Comparison of ENCODE assay signal across 17 cellular contexts in the genomic region with DNA sequence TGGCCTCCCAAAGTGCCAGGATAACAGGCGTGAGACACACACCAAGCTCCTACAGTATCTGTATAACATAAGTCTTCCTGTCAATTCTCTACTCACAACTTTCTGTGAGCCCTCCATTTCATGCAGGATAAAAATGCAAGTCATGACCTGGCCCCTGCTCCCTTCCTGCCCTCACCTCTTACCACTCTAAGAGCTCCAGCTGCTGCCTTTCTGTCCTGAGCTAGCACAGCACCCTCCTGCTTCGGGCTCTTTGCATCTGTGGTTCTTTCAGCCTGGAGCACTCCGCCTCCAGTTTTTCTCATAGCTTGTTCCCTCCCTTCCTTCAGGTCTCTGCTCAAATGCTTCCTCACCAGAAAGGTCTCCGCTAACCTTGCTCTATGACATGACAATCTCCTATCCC. TPM values are rescaled to one million over a fixed set of nuclear protein-coding genes. Genes with fewer than 3 reads are reported as not detected.
A peak's percentile ranks its signal among the peaks of the same experiment; 100 is the strongest.
DNase-seq lines count a peak whose midpoint lies in the region; ATAC-seq and TF ChIP-seq lines count a peak whose summit lies in the region.
"Had no signal": no experiment of that assay in that cellular context is flagged by ENCODE, and none has a peak within 500 bp of the region (broad histone marks: within the 10 kb centered on the region; RNA-seq: fewer than 3 reads in every experiment).

No MANE protein-coding gene starts in this region.

- no peak overlapping the region for H3K4me2 ChIP-seq in neural progenitor cell

- H3K4me3 ChIP-seq in neural progenitor cell, result no peak overlapping the region
- H3K4me3 ChIP-seq: uterus had no signal

- H3K36me3 ChIP-seq in neural progenitor cell, result no peaks in the 10 kb centered on the region
- H3K36me3 ChIP-seq: uterus had no signal

- no peaks in the 10 kb centered on the region for H3K9me3 ChIP-seq in neural progenitor cell (ENCODE audit: low read depth)
- H3K9me3 ChIP-seq: uterus had no signal

- H3K36me3 Mint-ChIP-seq in activated T-cell treated with anti-CD3 and anti-CD28 coated beads, Interleukin-2, amount 50 U/mL, for 72 hours (ENCODE audit: insufficient read depth in 2 of 2), result peaks cover 4 to 5% of the 10 kb centered on the region in 2 donors
- H3K36me3 Mint-ChIP-seq in activated T-helper 2 cell treated with anti-CD3 and anti-CD28 coated beads, Interferon-gamma antibody, Interleukin-2, Interleukin-4, amounts not matched to agents 10 μg/mL and 5 μg/mL and 100 μg/mL, durations not matched to agents 14 hours and 24 hours and 36 hours (ENCODE audit: low read depth), result peaks cover 64% of the 10 kb centered on the region
- H3K36me3 Mint-ChIP-seq in neural progenitor cell, result peaks cover 13% of the 10 kb centered on the region

- peak overlapping the region; percentile 62 for H3K27ac Mint-ChIP-seq in activated T-cell treated with anti-CD3 and anti-CD28 coated beads, Interleukin-2, amount 50 U/mL, for 72 hours
- H3K27ac Mint-ChIP-seq in activated T-helper 2 cell treated with anti-CD3 and anti-CD28 coated beads, Interferon-gamma antibody, Interleukin-2, Interleukin-4, amounts not matched to agents 10 μg/mL and 5 μg/mL and 100 μg/mL, durations not matched to agents 14 hours and 24 hours and 36 hours, result peak overlapping the region; percentile 20
- H3K27ac Mint-ChIP-seq in neural progenitor cell, result peak overlapping the region; percentile 44
- H3K27ac Mint-ChIP-seq: mesothelial cell of epicardium had no signal

- H3K4me1 ChIP-seq in neural progenitor cell, result no peaks in the 10 kb centered on the region
- H3K4me1 ChIP-seq: uterus had no signal

- H3K27ac ChIP-seq in neural progenitor cell, result no peak overlapping the region
- H3K27ac ChIP-seq: foreskin keratinocyte, uterus had no signal

- no peaks in the 10 kb centered on the region for H3F3A ChIP-seq in neural progenitor cell (ENCODE audit: low read depth)

- no peaks in the 10 kb centered on the region for H3K9me3 Mint-ChIP-seq in activated T-cell treated with anti-CD3 and anti-CD28 coated beads, Interleukin-2, amount 50 U/mL, for 72 hours
- no peaks in the 10 kb centered on the region for H3K9me3 Mint-ChIP-seq in activated T-helper 2 cell treated with anti-CD3 and anti-CD28 coated beads, Interferon-gamma antibody, Interleukin-2, Interleukin-4, amounts not matched to agents 10 μg/mL and 5 μg/mL and 100 μg/mL, durations not matched to agents 14 hours and 24 hours and 36 hours
- H3K9me3 Mint-ChIP-seq in neural progenitor cell, result no peaks in the 10 kb centered on the region
- H3K9me3 Mint-ChIP-seq: mesothelial cell of epicardium had no signal

- no peaks in the 10 kb centered on the region for H3K27me3 ChIP-seq in neural progenitor cell
- H3K27me3 ChIP-seq: foreskin keratinocyte, uterus had no signal

- H3K27me3 Mint-ChIP-seq in activated T-cell treated with anti-CD3 and anti-CD28 coated beads, Interleukin-2, amount 50 U/mL, for 72 hours (ENCODE audit: low read depth), result no peaks in the 10 kb centered on the region
- H3K27me3 Mint-ChIP-seq in activated T-helper 2 cell treated with anti-CD3 and anti-CD28 coated beads, Interferon-gamma antibody, Interleukin-2, Interleukin-4, amounts not matched to agents 10 μg/mL and 5 μg/mL and 100 μg/mL, durations not matched to agents 14 hours and 24 hours and 36 hours (ENCODE audit: low read depth), result no peaks in the 10 kb centered on the region
- no peaks in the 10 kb centered on the region for H3K27me3 Mint-ChIP-seq in neural progenitor cell (ENCODE audit: insufficient read depth, low read depth)

- intact Hi-C loops in activated T-helper 2 cell treated with anti-CD3 and anti-CD28 coated beads, Interferon-gamma antibody, Interleukin-2, Interleukin-4, amounts not matched to agents 10 μg/mL and 5 μg/mL and 100 μg/mL, durations not matched to agents 14 hours and 24 hours and 36 hours (cut with micrococcal nuclease), result no loop called here

- no peaks in the 10 kb centered on the region for H3K79me2 ChIP-seq in neural progenitor cell (ENCODE audit: low read depth)

- no peaks in the 10 kb centered on the region for H4K20me1 ChIP-seq in neural progenitor cell (ENCODE audit: low read depth)

- TF ChIP-seq CTCF in neural progenitor cell (IDR thresholded peaks at IDR 0.05), result no peak

- H3K4me1 Mint-ChIP-seq in activated T-cell treated with anti-CD3 and anti-CD28 coated beads, Interleukin-2, amount 50 U/mL, for 72 hours (ENCODE audit: low read depth), result peaks cover 21% of the 10 kb centered on the region
- H3K4me1 Mint-ChIP-seq in activated T-helper 2 cell treated with anti-CD3 and anti-CD28 coated beads, Interferon-gamma antibody, Interleukin-2, Interleukin-4, amounts not matched to agents 10 μg/mL and 5 μg/mL and 100 μg/mL, durations not matched to agents 14 hours and 24 hours and 36 hours (ENCODE audit: low read depth), result peaks cover 10% of the 10 kb centered on the region
- no peaks in the 10 kb centered on the region for H3K4me1 Mint-ChIP-seq in neural progenitor cell
- H3K4me1 Mint-ChIP-seq: mesothelial cell of epicardium had no signal

- H3K4me3 Mint-ChIP-seq in activated T-cell treated with anti-CD3 and anti-CD28 coated beads, Interleukin-2, amount 50 U/mL, for 72 hours, result no peak overlapping the region
- H3K4me3 Mint-ChIP-seq in activated T-helper 2 cell treated with anti-CD3 and anti-CD28 coated beads, Interferon-gamma antibody, Interleukin-2, Interleukin-4, amounts not matched to agents 10 μg/mL and 5 μg/mL and 100 μg/mL, durations not matched to agents 14 hours and 24 hours and 36 hours (ENCODE audit: low read depth), result no peak overlapping the region
- H3K4me3 Mint-ChIP-seq in neural progenitor cell, result no peak overlapping the region
- H3K4me3 Mint-ChIP-seq: mesothelial cell of epicardium had no signal

- no peak for ATAC-seq in activated T-cell treated with anti-CD3 and anti-CD28 coated beads, Interleukin-2, amount 50 U/mL, for 72 hours (replicated peaks in 1 of 2)
- ATAC-seq in GM21447 (IDR thresholded peaks at IDR 0.05; ENCODE audit: unreplicated experiment), result no peak
- ATAC-seq: foreskin keratinocyte had no signal

- no peak for DNase-seq in activated T-cell treated with anti-CD3 and anti-CD28 coated beads, Interleukin-2, amount 50 U/mL, for 72 hours
- DNase-seq in activated T-cell treated with anti-CD3 and anti-CD28 coated beads for 4 hours, result no peak
- peak; percentile 48 for DNase-seq in GDM1 (lab: John Stamatoyannopoulos, UW)
- no peak for DNase-seq in activated T-helper 2 cell treated with anti-CD3 and anti-CD28 coated beads, Interferon-gamma antibody, Interleukin-2, Interleukin-4, amounts not matched to agents 10 μg/mL and 5 μg/mL and 100 μg/mL, durations not matched to agents 14 hours and 24 hours and 36 hours (ENCODE audit: low spot score)
- DNase-seq in neural progenitor cell (ENCODE audit: low spot score), result no peak
- DNase-seq in GOT3 (lab: John Stamatoyannopoulos, UW), result no peak
- DNase-seq in DMS114 treated with DMSO at 0.1 percent for 48 hours (lab: John Stamatoyannopoulos, UW; ENCODE audit: unreplicated experiment), result no peak
- DNase-seq: activated CD4-positive, alpha-beta T cell treated with anti-CD3 and anti-CD28 coated beads, Interleukin-2, amount 50 U/mL, for 1 hour; cortex of kidney; foreskin keratinocyte; NCI-H187 treated with DMSO at 0.1 percent for 48 hours; NCI-H345; NK-92 treated with Interleukin-12 subunit alpha and Interleukin-12 subunit beta, amount 100 ng/mL, for 24 hours; retina; uterus had no signal

- H2AFZ ChIP-seq in neural progenitor cell (replicated peaks), result no peak overlapping the region

- H3K9ac ChIP-seq in neural progenitor cell, result no peak overlapping the region

RNA-seq across cellular contexts. Expression of a gene that starts 23.7 kb away (rescaled TPM):
- total RNA-seq in activated T-cell treated with anti-CD3 and anti-CD28 coated beads, Interleukin-2, amount 50 U/mL, for 72 hours, result 10 to 100 TPM; 72.8 to 78.6 TPM
- total RNA-seq in activated T-helper 2 cell treated with anti-CD3 and anti-CD28 coated beads, Interferon-gamma antibody, Interleukin-2, Interleukin-4, amounts not matched to agents 10 μg/mL and 5 μg/mL and 100 μg/mL, durations not matched to agents 14 hours and 24 hours and 36 hours, result 52.3 and 52.4 TPM in 2 replicates
- total RNA-seq in neural progenitor cell (ENCODE audit: low replicate concordance), result 73.0 and 96.4 TPM in 2 replicates

RNA-seq across cellular contexts. Expression of a gene that starts 30.9 kb away (rescaled TPM):
- total RNA-seq in activated T-cell treated with anti-CD3 and anti-CD28 coated beads, Interleukin-2, amount 50 U/mL, for 72 hours, result 10 to 100 TPM; 33.5 to 35.8 TPM
- total RNA-seq in activated T-helper 2 cell treated with anti-CD3 and anti-CD28 coated beads, Interferon-gamma antibody, Interleukin-2, Interleukin-4, amounts not matched to agents 10 μg/mL and 5 μg/mL and 100 μg/mL, durations not matched to agents 14 hours and 24 hours and 36 hours, result 25.5 and 25.7 TPM in 2 replicates
- total RNA-seq in neural progenitor cell (ENCODE audit: low replicate concordance), result 9.3 and 13.8 TPM in 2 replicates

RNA-seq across cellular contexts. Expression of a gene that starts 55.6 kb away (rescaled TPM):
- total RNA-seq in activated T-cell treated with anti-CD3 and anti-CD28 coated beads, Interleukin-2, amount 50 U/mL, for 72 hours, result 1 to 10 TPM; 1.1 to 1.7 TPM
- total RNA-seq in activated T-helper 2 cell treated with anti-CD3 and anti-CD28 coated beads, Interferon-gamma antibody, Interleukin-2, Interleukin-4, amounts not matched to agents 10 μg/mL and 5 μg/mL and 100 μg/mL, durations not matched to agents 14 hours and 24 hours and 36 hours, result 0.43 and 0.64 TPM in 2 replicates
- total RNA-seq in neural progenitor cell (ENCODE audit: low replicate concordance), result 3.1 and 4.6 TPM in 2 replicates
